ENCODE assay signal across 28 cellular contexts in genomic region chr6:13063300-13063918, GRCh38.
"Had no signal": no experiment of that assay in that cellular context is flagged by ENCODE, and none has a peak within 500 bp of the region (broad histone marks: within the 10 kb centered on the region; RNA-seq: fewer than 3 reads in every experiment).

No MANE protein-coding gene starts in this region.

- H3K4me1 Mint-ChIP-seq: activated naive CD8-positive, alpha-beta T cell treated with anti-CD3 and anti-CD28 coated beads for 36 hours; brain; neural crest cell had no signal

- H3K4me3 Mint-ChIP-seq: activated naive CD8-positive, alpha-beta T cell treated with anti-CD3 and anti-CD28 coated beads for 36 hours; brain; effector memory CD8-positive, alpha-beta T cell; naive thymus-derived CD8-positive, alpha-beta T cell; neural crest cell; stimulated activated naive B cell treated with anti-CD40 and anti-IgM and Interleukin-4, amounts not matched to agents 10 μg/mL and 1 μg/mL and 100 μg/mL, for 72 hours had no signal

- ATAC-seq: effector memory CD8-positive, alpha-beta T cell; left lung; lower lobe of right lung; naive thymus-derived CD8-positive, alpha-beta T cell; psoas muscle; stimulated activated naive B cell treated with anti-CD40 and anti-IgM and Interleukin-4, amounts not matched to agents 10 μg/mL and 1 μg/mL and 100 μg/mL, for 72 hours had no signal

- H3K27me3 ChIP-seq: adrenal gland, ascending aorta, cardiac muscle cell, left lung, stomach, thyroid gland, upper lobe of left lung, vagina had no signal

- H3K4me1 ChIP-seq: adrenal gland, left lung, lower lobe of right lung, parathyroid adenoma, psoas muscle, thyroid gland, vagina had no signal

- H3K36me3 Mint-ChIP-seq: activated naive CD8-positive, alpha-beta T cell treated with anti-CD3 and anti-CD28 coated beads for 36 hours; brain; naive thymus-derived CD8-positive, alpha-beta T cell; stimulated activated naive B cell treated with anti-CD40 and anti-IgM and Interleukin-4, amounts not matched to agents 10 μg/mL and 1 μg/mL and 100 μg/mL, for 72 hours had no signal

- H3K36me3 ChIP-seq: adrenal gland, ascending aorta, cardiac muscle cell, left lung, lower lobe of right lung, stomach, thyroid gland, upper lobe of left lung, vagina had no signal

- H3K9me3 ChIP-seq: adrenal gland, ascending aorta, left lung, lower lobe of right lung, psoas muscle, stomach, thyroid gland, upper lobe of left lung, vagina had no signal

- H3K9me3 Mint-ChIP-seq: activated naive CD8-positive, alpha-beta T cell treated with anti-CD3 and anti-CD28 coated beads for 36 hours; brain; effector memory CD8-positive, alpha-beta T cell; naive thymus-derived CD8-positive, alpha-beta T cell; neural crest cell; stimulated activated naive B cell treated with anti-CD40 and anti-IgM and Interleukin-4, amounts not matched to agents 10 μg/mL and 1 μg/mL and 100 μg/mL, for 72 hours had no signal

- H3K4me3 ChIP-seq: adrenal gland, ascending aorta, cardiac muscle cell, left lung, lower lobe of right lung, psoas muscle, smooth muscle cell, stomach, thyroid gland, upper lobe of left lung, vagina had no signal

- DNase-seq: activated CD4-positive, alpha-beta T cell treated with anti-CD3 and anti-CD28 coated beads for 48 hours; activated CD4-positive, alpha-beta T cell treated with anti-CD3 and anti-CD28 coated beads, Interleukin-2, amount 50 U/mL, for 48 hours; activated CD8-positive, alpha-beta memory T cell treated with anti-CD3 and anti-CD28 coated beads for 24 hours; activated effector memory CD4-positive, alpha-beta T cell treated with Interleukin-2 at 50 U/mL for 16 hours; activated naive CD4-positive, alpha-beta T cell treated with Interleukin-2 at 50 U/mL for 16 hours; activated naive CD8-positive, alpha-beta T cell treated with anti-CD3 and anti-CD28 coated beads for 36 hours; adrenal gland; cortex of kidney; effector memory CD8-positive, alpha-beta T cell; foreskin melanocyte; left lung; lower lobe of right lung; mesenchymal stem cell; naive thymus-derived CD8-positive, alpha-beta T cell; nucleus accumbens; psoas muscle; stimulated activated CD4-positive, alpha-beta T cell treated with anti-CD3 and anti-CD28 coated beads, Interleukin-2, amount 100 ng/mL, for 24 hours; stimulated activated naive B cell treated with anti-CD40 and anti-IgM and Interleukin-4, amounts not matched to agents 10 μg/mL and 1 μg/mL and 100 μg/mL, for 72 hours; stomach; thyroid gland; upper lobe of left lung had no signal

- H3K27ac Mint-ChIP-seq: activated naive CD8-positive, alpha-beta T cell treated with anti-CD3 and anti-CD28 coated beads for 36 hours; brain; effector memory CD8-positive, alpha-beta T cell; naive thymus-derived CD8-positive, alpha-beta T cell; stimulated activated naive B cell treated with anti-CD40 and anti-IgM and Interleukin-4, amounts not matched to agents 10 μg/mL and 1 μg/mL and 100 μg/mL, for 72 hours had no signal

- H3K27me3 Mint-ChIP-seq: activated naive CD8-positive, alpha-beta T cell treated with anti-CD3 and anti-CD28 coated beads for 36 hours; brain; effector memory CD8-positive, alpha-beta T cell; naive thymus-derived CD8-positive, alpha-beta T cell; stimulated activated naive B cell treated with anti-CD40 and anti-IgM and Interleukin-4, amounts not matched to agents 10 μg/mL and 1 μg/mL and 100 μg/mL, for 72 hours had no signal
